ENCODE assay signal across 2 cellular contexts in the genomic region with DNA sequence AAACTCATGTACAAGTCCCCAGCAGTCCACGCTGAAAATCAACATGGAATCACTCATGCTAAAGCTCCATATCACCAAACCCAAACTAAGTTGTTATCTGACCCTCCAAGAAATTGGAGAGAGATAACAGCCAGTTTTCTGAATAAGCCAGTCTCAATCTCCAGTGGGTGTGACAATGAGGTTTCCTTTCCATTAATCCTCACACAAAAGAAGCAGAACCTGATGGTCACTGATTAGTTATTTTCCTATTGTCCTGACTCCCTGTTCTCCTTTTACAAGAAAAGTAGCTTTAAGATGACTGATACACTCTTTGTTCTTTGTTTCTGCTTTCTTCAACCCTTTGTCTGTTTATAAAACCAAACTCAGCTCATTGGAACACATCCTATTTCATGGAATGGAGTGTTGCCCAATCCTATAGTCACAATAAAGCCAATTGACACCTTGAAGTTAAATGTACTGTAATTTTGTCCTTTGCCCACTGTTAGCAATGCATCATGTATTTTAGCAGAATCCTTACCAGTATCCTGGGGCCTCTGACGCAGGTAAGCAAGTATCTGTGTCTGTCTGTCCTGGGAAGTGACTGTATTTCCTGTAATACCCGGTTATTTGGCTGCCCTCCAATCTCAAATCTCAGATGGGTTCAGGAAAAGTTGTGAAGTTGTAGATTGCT.
TF ChIP-seq lines count a peak whose summit lies in the region.

No MANE protein-coding gene starts in this region.

TF ChIP-seq in endothelial cell of umbilical vein, 7 proteins besides CTCF, POLR2A, EP300 and RAD21:
- TF ChIP-seq POLR2AphosphoS5 (IDR thresholded peaks at IDR 0.05; ENCODE audit: insufficient read depth, low read depth, low read length) = peak; percentile 77
- TF ChIP-seq MYC (IDR thresholded peaks at IDR 0.05; ENCODE audit: low read depth, low read length) = no peak
- peak; percentile 69 for TF ChIP-seq FOS (IDR thresholded peaks at IDR 0.05; ENCODE audit: borderline replicate concordance, insufficient read depth, low read length)
- peak; percentile 45 for TF ChIP-seq GATA2 (IDR thresholded peaks at IDR 0.05; ENCODE audit: insufficient read depth, insufficient read length, low read depth, low read length)
- peak; percentile 27 for TF ChIP-seq JUN (IDR thresholded peaks at IDR 0.05; ENCODE audit: borderline replicate concordance, insufficient read depth, insufficient read length, low read depth)
- TF ChIP-seq, protein P1, sequence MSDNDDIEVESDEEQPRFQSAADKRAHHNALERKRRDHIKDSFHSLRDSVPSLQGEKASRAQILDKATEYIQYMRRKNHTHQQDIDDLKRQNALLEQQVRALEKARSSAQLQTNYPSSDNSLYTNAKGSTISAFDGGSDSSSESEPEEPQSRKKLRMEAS (IDR thresholded peaks at IDR 0.05; ENCODE audit: insufficient read depth, insufficient read length) = no peak
- TF ChIP-seq EZH2 (IDR thresholded peaks at IDR 0.05; ENCODE audit: borderline replicate concordance, low read depth, low read length, severe bottlenecking) = no peak
TF ChIP-seq in endothelial cell of umbilical vein: peak in this region for 4.

TF ChIP-seq in HepG2, 621 proteins besides CTCF, POLR2A, EP300 and RAD21:
- TF ChIP-seq XBP1 (CRISPR knock-in tag; IDR thresholded peaks at IDR 0.05) (no peak), CREB1 (IDR thresholded peaks at IDR 0.05) (no peak), CREB1 (CRISPR knock-in tag; IDR thresholded peaks at IDR 0.05) (no peak), ZFX (CRISPR knock-in tag; IDR thresholded peaks at IDR 0.05; ENCODE audit: low read depth) (no peak), PTBP1 (IDR thresholded peaks at IDR 0.05; ENCODE audit: low read depth, low read length, poor library complexity, severe bottlenecking) (no peak), ZNF850 (CRISPR knock-in tag; conservative IDR thresholded peaks at IDR 0.05) (no peak), MED1 (CRISPR knock-in tag; IDR thresholded peaks at IDR 0.05) (no peak), SP140L (CRISPR knock-in tag; IDR thresholded peaks at IDR 0.05; ENCODE audit: borderline replicate concordance) (no peak), RARA (CRISPR knock-in tag; IDR thresholded peaks at IDR 0.05) (no peak), SP2 (CRISPR knock-in tag; IDR thresholded peaks at IDR 0.05) (no peak), ZFP36 (IDR thresholded peaks at IDR 0.05; ENCODE audit: borderline replicate concordance, low read depth, low read length, partially characterized antibody) (no peak)
- TF ChIP-seq, protein P2, sequence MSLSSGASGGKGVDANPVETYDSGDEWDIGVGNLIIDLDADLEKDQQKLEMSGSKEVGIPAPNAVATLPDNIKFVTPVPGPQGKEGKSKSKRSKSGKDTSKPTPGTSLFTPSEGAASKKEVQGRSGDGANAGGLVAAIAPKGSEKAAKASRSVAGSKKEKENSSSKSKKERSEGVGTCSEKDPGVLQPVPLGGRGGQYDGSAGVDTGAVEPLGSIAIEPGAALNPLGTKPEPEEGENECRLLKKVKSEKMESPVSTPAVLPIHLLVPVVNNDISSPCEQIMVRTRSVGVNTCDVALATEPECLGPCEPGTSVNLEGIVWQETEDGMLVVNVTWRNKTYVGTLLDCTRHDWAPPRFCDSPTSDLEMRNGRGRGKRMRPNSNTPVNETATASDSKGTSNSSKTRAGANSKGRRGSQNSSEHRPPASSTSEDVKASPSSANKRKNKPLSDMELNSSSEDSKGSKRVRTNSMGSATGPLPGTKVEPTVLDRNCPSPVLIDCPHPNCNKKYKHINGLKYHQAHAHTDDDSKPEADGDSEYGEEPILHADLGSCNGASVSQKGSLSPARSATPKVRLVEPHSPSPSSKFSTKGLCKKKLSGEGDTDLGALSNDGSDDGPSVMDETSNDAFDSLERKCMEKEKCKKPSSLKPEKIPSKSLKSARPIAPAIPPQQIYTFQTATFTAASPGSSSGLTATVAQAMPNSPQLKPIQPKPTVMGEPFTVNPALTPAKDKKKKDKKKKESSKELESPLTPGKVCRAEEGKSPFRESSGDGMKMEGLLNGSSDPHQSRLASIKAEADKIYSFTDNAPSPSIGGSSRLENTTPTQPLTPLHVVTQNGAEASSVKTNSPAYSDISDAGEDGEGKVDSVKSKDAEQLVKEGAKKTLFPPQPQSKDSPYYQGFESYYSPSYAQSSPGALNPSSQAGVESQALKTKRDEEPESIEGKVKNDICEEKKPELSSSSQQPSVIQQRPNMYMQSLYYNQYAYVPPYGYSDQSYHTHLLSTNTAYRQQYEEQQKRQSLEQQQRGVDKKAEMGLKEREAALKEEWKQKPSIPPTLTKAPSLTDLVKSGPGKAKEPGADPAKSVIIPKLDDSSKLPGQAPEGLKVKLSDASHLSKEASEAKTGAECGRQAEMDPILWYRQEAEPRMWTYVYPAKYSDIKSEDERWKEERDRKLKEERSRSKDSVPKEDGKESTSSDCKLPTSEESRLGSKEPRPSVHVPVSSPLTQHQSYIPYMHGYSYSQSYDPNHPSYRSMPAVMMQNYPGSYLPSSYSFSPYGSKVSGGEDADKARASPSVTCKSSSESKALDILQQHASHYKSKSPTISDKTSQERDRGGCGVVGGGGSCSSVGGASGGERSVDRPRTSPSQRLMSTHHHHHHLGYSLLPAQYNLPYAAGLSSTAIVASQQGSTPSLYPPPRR (CRISPR knock-in tag; IDR thresholded peaks at IDR 0.05; ENCODE audit: borderline replicate concordance) = no peak
- TF ChIP-seq, protein P3, sequence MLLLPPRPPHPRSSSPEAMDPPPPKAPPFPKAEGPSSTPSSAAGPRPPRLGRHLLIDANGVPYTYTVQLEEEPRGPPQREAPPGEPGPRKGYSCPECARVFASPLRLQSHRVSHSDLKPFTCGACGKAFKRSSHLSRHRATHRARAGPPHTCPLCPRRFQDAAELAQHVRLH (CRISPR knock-in tag; IDR thresholded peaks at IDR 0.05; ENCODE audit: borderline replicate concordance, low read depth) = no peak
- TF ChIP-seq, protein P4, sequence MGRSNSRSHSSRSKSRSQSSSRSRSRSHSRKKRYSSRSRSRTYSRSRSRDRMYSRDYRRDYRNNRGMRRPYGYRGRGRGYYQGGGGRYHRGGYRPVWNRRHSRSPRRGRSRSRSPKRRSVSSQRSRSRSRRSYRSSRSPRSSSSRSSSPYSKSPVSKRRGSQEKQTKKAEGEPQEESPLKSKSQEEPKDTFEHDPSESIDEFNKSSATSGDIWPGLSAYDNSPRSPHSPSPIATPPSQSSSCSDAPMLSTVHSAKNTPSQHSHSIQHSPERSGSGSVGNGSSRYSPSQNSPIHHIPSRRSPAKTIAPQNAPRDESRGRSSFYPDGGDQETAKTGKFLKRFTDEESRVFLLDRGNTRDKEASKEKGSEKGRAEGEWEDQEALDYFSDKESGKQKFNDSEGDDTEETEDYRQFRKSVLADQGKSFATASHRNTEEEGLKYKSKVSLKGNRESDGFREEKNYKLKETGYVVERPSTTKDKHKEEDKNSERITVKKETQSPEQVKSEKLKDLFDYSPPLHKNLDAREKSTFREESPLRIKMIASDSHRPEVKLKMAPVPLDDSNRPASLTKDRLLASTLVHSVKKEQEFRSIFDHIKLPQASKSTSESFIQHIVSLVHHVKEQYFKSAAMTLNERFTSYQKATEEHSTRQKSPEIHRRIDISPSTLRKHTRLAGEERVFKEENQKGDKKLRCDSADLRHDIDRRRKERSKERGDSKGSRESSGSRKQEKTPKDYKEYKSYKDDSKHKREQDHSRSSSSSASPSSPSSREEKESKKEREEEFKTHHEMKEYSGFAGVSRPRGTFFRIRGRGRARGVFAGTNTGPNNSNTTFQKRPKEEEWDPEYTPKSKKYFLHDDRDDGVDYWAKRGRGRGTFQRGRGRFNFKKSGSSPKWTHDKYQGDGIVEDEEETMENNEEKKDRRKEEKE (IDR thresholded peaks at IDR 0.05) = no peak
